23 cellular contexts compared by ENCODE assay signal in genomic region chr12:18443768-18444437, GRCh38.
DNase-seq lines count a peak whose midpoint lies in the region; ATAC-seq and TF ChIP-seq lines count a peak whose summit lies in the region.
"Had no signal": no experiment of that assay in that cellular context is flagged by ENCODE, and none has a peak within 500 bp of the region (broad histone marks: within the 10 kb centered on the region; RNA-seq: fewer than 3 reads in every experiment).

No MANE protein-coding gene starts in this region.

- H2AFZ ChIP-seq in SK-N-SH (ENCODE audit: low read depth): no peak overlapping the region
- H2AFZ ChIP-seq in mesenchymal stem cell (ENCODE audit: low read depth, low read length): no peak overlapping the region

- TF ChIP-seq POLR2A in spleen (IDR thresholded peaks at IDR 0.05): no peak

- no peak overlapping the region for H2BK15ac ChIP-seq in mesenchymal stem cell (ENCODE audit: low read depth, poor library complexity, severe bottlenecking)

- H3K27ac ChIP-seq in SK-N-SH (ENCODE audit: low read depth in 2 of 2, low read length in 1 of 2): no peak overlapping the region
- no peak overlapping the region for H3K27ac ChIP-seq in mesenchymal stem cell (ENCODE audit: low read length, poor library complexity, severe bottlenecking)
- H3K27ac ChIP-seq in spleen: no peak overlapping the region
- H3K27ac ChIP-seq: adrenal gland; BLaER1 treated with 17β-estradiol and CSF1 and Interleukin-3, amounts not matched to agents 10 nM and 100 nM; PC-9; testis; WERI-Rb-1 had no signal

- no peak overlapping the region for H3K4me3 Mint-ChIP-seq in activated naive CD4-positive, alpha-beta T cell treated with anti-CD3 and anti-CD28 coated beads, Interleukin-2, amount 10 ng/mL, durations not matched to agents 7 days and 5 days
- H3K4me3 Mint-ChIP-seq: central memory CD8-positive, alpha-beta T cell had no signal

- WGBS in SK-N-SH (ENCODE audit: low lambda C conversion rate): 45% methylated on average over 5 of the region's 5 CpGs
- WGBS in mesenchymal stem cell: 100% methylated on average over 1 of the region's 5 CpGs
- 72 to 87% (median 79%) methylated on average over 5 of the region's 5 CpGs for WGBS in spleen, 5 donors

- no peak overlapping the region for H2BK12ac ChIP-seq in mesenchymal stem cell (ENCODE audit: low read length in 2 of 2)

- H3K36me3 ChIP-seq in SK-N-SH (replicated peaks in 1 of 2; ENCODE audit: control insufficient read depth in 1 of 2, insufficient read depth in 2 of 2, low read length in 1 of 2) (no peaks in the 10 kb centered on the region), mesenchymal stem cell (ENCODE audit: control insufficient read depth in 1 of 2, insufficient read depth in 2 of 2, low read depth in 1 of 2, low read length in 2 of 2) (no peaks in the 10 kb centered on the region), spleen (no peaks in the 10 kb centered on the region)
- H3K36me3 ChIP-seq: adrenal gland; BLaER1 treated with 17β-estradiol and CSF1 and Interleukin-3, amounts not matched to agents 10 nM and 100 nM; WERI-Rb-1 had no signal

- H3K79me2 ChIP-seq in SK-N-SH (ENCODE audit: insufficient read depth): no peaks in the 10 kb centered on the region

- H3K9ac ChIP-seq in SK-N-SH: no peak overlapping the region
- no peak overlapping the region for H3K9ac ChIP-seq in mesenchymal stem cell (ENCODE audit: low read length)
- H3K9ac ChIP-seq: BLaER1 treated with 17β-estradiol and CSF1 and Interleukin-3, amounts not matched to agents 10 nM and 100 nM had no signal

- H3K4me2 ChIP-seq in SK-N-SH: no peak overlapping the region
- H3K4me2 ChIP-seq in mesenchymal stem cell (ENCODE audit: low read length, poor library complexity, severe bottlenecking): no peak overlapping the region
- H3K4me2 ChIP-seq: BLaER1 treated with 17β-estradiol and CSF1 and Interleukin-3, amounts not matched to agents 10 nM and 100 nM; PC-9 had no signal

- H2AK5ac ChIP-seq in mesenchymal stem cell (ENCODE audit: low read length, severe bottlenecking): no peak overlapping the region

- no peaks in the 10 kb centered on the region for H3K4me1 Mint-ChIP-seq in activated naive CD4-positive, alpha-beta T cell treated with anti-CD3 and anti-CD28 coated beads, Interleukin-2, amount 10 ng/mL, durations not matched to agents 7 days and 5 days
- H3K4me1 Mint-ChIP-seq: central memory CD8-positive, alpha-beta T cell had no signal

- H3K18ac ChIP-seq in mesenchymal stem cell (ENCODE audit: low read depth in 1 of 2, low read length in 2 of 2): no peak overlapping the region

- TF ChIP-seq RAD21 in SK-N-SH (IDR thresholded peaks at IDR 0.05; ENCODE audit: low read length): no peak

- H3K9me3 ChIP-seq in SK-N-SH (no peaks in the 10 kb centered on the region), mesenchymal stem cell (ENCODE audit: control insufficient read depth, low read length) (no peaks in the 10 kb centered on the region), spleen (peaks cover 0 to 2% (median 0%) of the 10 kb centered on the region in 8 donors)
- H3K9me3 ChIP-seq: adrenal gland; BLaER1 treated with 17β-estradiol and CSF1 and Interleukin-3, amounts not matched to agents 10 nM and 100 nM; testis had no signal

- H3K27me3 Mint-ChIP-seq in activated naive CD4-positive, alpha-beta T cell treated with anti-CD3 and anti-CD28 coated beads, Interleukin-2, amount 10 ng/mL, durations not matched to agents 7 days and 5 days: no peaks in the 10 kb centered on the region
- H3K27me3 Mint-ChIP-seq: central memory CD8-positive, alpha-beta T cell had no signal

- H3K27ac Mint-ChIP-seq in activated naive CD4-positive, alpha-beta T cell treated with anti-CD3 and anti-CD28 coated beads, Interleukin-2, amount 10 ng/mL, durations not matched to agents 7 days and 5 days: no peak overlapping the region

- no peak overlapping the region for H3K14ac ChIP-seq in mesenchymal stem cell (ENCODE audit: low read length in 2 of 2)

- no peak overlapping the region for H3K4me3 ChIP-seq in SK-N-SH (ENCODE audit: low read depth in 2 of 2, low read length in 1 of 2)
- H3K4me3 ChIP-seq in epithelial cell of esophagus (ENCODE audit: low read length): no peak overlapping the region
- no peak overlapping the region for H3K4me3 ChIP-seq in mesenchymal stem cell (ENCODE audit: insufficient read depth in 1 of 2, low read depth in 1 of 2, low read length in 2 of 2)
- H3K4me3 ChIP-seq in spleen: no peak overlapping the region
- H3K4me3 ChIP-seq: adrenal gland; BLaER1 treated with 17β-estradiol and CSF1 and Interleukin-3, amounts not matched to agents 10 nM and 100 nM; K562; PC-9; testis had no signal

- no peak overlapping the region for H3K4ac ChIP-seq in mesenchymal stem cell (ENCODE audit: low read depth in 1 of 2, low read length in 2 of 2)

- no peaks in the 10 kb centered on the region for H3K79me1 ChIP-seq in mesenchymal stem cell (replicated peaks; ENCODE audit: low read length, poor library complexity, severe bottlenecking)

- H4K8ac ChIP-seq in mesenchymal stem cell (ENCODE audit: low read length): no peak overlapping the region

- H3K27me3 ChIP-seq in SK-N-SH (ENCODE audit: insufficient read depth) (no peaks in the 10 kb centered on the region), mesenchymal stem cell (ENCODE audit: control insufficient read depth in 1 of 2, insufficient read depth in 1 of 2, low read length in 2 of 2) (no peaks in the 10 kb centered on the region), spleen (replicated peaks in 1 of 7) (no peaks in the 10 kb centered on the region)
- H3K27me3 ChIP-seq: adrenal gland; BLaER1 treated with 17β-estradiol and CSF1 and Interleukin-3, amounts not matched to agents 10 nM and 100 nM; testis had no signal

- no peak for TF ChIP-seq EP300 in SK-N-SH (IDR thresholded peaks at IDR 0.05; ENCODE audit: borderline replicate concordance in 1 of 2, low read depth in 1 of 2, low read length in 1 of 2)

- H3K9me3 Mint-ChIP-seq in activated naive CD4-positive, alpha-beta T cell treated with anti-CD3 and anti-CD28 coated beads, Interleukin-2, amount 10 ng/mL, durations not matched to agents 7 days and 5 days: peaks cover 2% of the 10 kb centered on the region
- H3K9me3 Mint-ChIP-seq: central memory CD8-positive, alpha-beta T cell had no signal

- intact Hi-C loops in spleen (cut with DNase I; ENCODE audit: low total_unique reads): no loop called here

- H3K4me1 ChIP-seq in SK-N-SH (ENCODE audit: control insufficient read depth in 1 of 2, insufficient read depth in 2 of 2, low read depth in 1 of 2, low read length in 1 of 2) (no peaks in the 10 kb centered on the region), mesenchymal stem cell (ENCODE audit: control insufficient read depth, insufficient read depth, low read depth, low read length) (no peaks in the 10 kb centered on the region), spleen (no peaks in the 10 kb centered on the region)
- H3K4me1 ChIP-seq: adrenal gland; BLaER1 treated with 17β-estradiol and CSF1 and Interleukin-3, amounts not matched to agents 10 nM and 100 nM; testis had no signal

- CTCF ChIA-PET in SK-N-SH (lab: Yijun Ruan, JAX): no interaction called here
- CTCF ChIA-PET in activated naive CD4-positive, alpha-beta T cell treated with anti-CD3 and anti-CD28 coated beads, Interleukin-2, amount 10 ng/mL, durations not matched to agents 7 days and 5 days (lab: Charles Lee): no interaction called here

- no peaks in the 10 kb centered on the region for H3F3A ChIP-seq in SK-N-SH (replicated peaks; ENCODE audit: insufficient read depth)

- H2BK5ac ChIP-seq in mesenchymal stem cell (ENCODE audit: low read depth, low read length, poor library complexity, severe bottlenecking): no peak overlapping the region

- H4K91ac ChIP-seq in mesenchymal stem cell (ENCODE audit: low read length): no peak overlapping the region

- no peaks in the 10 kb centered on the region for H4K20me1 ChIP-seq in SK-N-SH (ENCODE audit: insufficient read depth)
- H4K20me1 ChIP-seq: BLaER1 treated with 17β-estradiol and CSF1 and Interleukin-3, amounts not matched to agents 10 nM and 100 nM had no signal

- TF ChIP-seq CTCF in SK-N-SH (IDR thresholded peaks at IDR 0.05): no peak
- TF ChIP-seq CTCF in epithelial cell of esophagus (IDR thresholded peaks at IDR 0.05; ENCODE audit: insufficient read depth, low read depth, low read length, missing control alignments): no peak
- no peak for TF ChIP-seq CTCF in spleen (IDR thresholded peaks at IDR 0.05 in 8 of 11, conservative IDR thresholded peaks at IDR 0.05 in 3 of 11)

- H2BK120ac ChIP-seq in mesenchymal stem cell (ENCODE audit: low read depth, low read length): no peak overlapping the region

- ATAC-seq in SK-N-SH treated with all-trans-retinoic acid at 6 μM for 48 hours: 0 out of 3 replicates have a peak, but pooled peaks have one; percentile 25
- ATAC-seq: K562, right cardiac atrium had no signal

- POLR2A ChIA-PET in SK-N-SH (lab: Yijun Ruan, JAX): no interaction called here

- no peaks in the 10 kb centered on the region for H3K9me2 ChIP-seq in SK-N-SH

- no peaks in the 10 kb centered on the region for H3K36me3 Mint-ChIP-seq in activated naive CD4-positive, alpha-beta T cell treated with anti-CD3 and anti-CD28 coated beads, Interleukin-2, amount 10 ng/mL, durations not matched to agents 7 days and 5 days

- DNase-seq in SK-N-SH (no peak), NCI-H446 treated with DMSO at 0.1 percent for 48 hours (lab: John Stamatoyannopoulos, UW) (peak; percentile 39), epithelial cell of esophagus (ENCODE audit: low read depth) (peak; percentile 59), mesenchymal stem cell (no peak), spleen (no peak)
- no peak for DNase-seq in stimulated activated CD4-positive, alpha-beta T cell treated with anti-CD3 and anti-CD28 coated beads, Interleukin-12 subunit alpha, Interleukin-12 subunit beta, amount 100 ng/mL, for 4 hours
- DNase-seq in activated naive CD4-positive, alpha-beta T cell treated with anti-CD3 and anti-CD28 coated beads, Interleukin-2, amount 10 ng/mL, durations not matched to agents 7 days and 5 days: no peak
- DNase-seq: activated gamma-delta T cell treated with Interleukin-2 at 50 U/mL for 16 hours; adrenal gland; erythroblast; GF-D8; kidney; NCI-H2171; PC-9; right cardiac atrium; stimulated activated CD4-positive, alpha-beta T cell treated with anti-CD3 and anti-CD28 coated beads, Interleukin-15, amount 100 ng/mL, for 24 hours; T-helper 2 cell; testis; WERI-Rb-1 had no signal

- H3K23ac ChIP-seq in mesenchymal stem cell (ENCODE audit: low read length in 2 of 2): no peak overlapping the region

TF ChIP-seq in SK-N-SH treated with all-trans-retinoic acid at 6 μM for 48 hours, 23 proteins besides CTCF, POLR2A, EP300 and RAD21 (continues in another document):
- no peak for TF ChIP-seq ARNTL (CRISPR knock-in tag; IDR thresholded peaks at IDR 0.05; ENCODE audit: borderline replicate concordance, low read depth)
- TF ChIP-seq PPARA (CRISPR knock-in tag; IDR thresholded peaks at IDR 0.05; ENCODE audit: borderline replicate concordance): no peak
- TF ChIP-seq ZNF70 (CRISPR knock-in tag; IDR thresholded peaks at IDR 0.05): no peak
- no peak for TF ChIP-seq SNAI2 (CRISPR knock-in tag; IDR thresholded peaks at IDR 0.05)

TF ChIP-seq in SK-N-SH, 30 proteins besides CTCF, POLR2A, EP300 and RAD21 (continues in another document):
- TF ChIP-seq RXRA (IDR thresholded peaks at IDR 0.05; ENCODE audit: borderline replicate concordance, low read depth) (no peak), MXI1 (IDR thresholded peaks at IDR 0.05; ENCODE audit: low read depth, low read length) (no peak)

Comparison
In these comparisons a context has a peak if more than half of its experiments do, and no peak if none do; other contexts are left out.
1. DNase-seq: peak in NCI-H446 treated with DMSO at 0.1 percent for 48 hours (single experiment) and epithelial cell of esophagus (single experiment); none in SK-N-SH (single experiment), stimulated activated CD4-positive, alpha-beta T cell treated with anti-CD3 and anti-CD28 coated beads, Interleukin-12 subunit alpha, Interleukin-12 subunit beta, amount 100 ng/mL, for 4 hours (single experiment), mesenchymal stem cell (single experiment), activated naive CD4-positive, alpha-beta T cell treated with anti-CD3 and anti-CD28 coated beads, Interleukin-2, amount 10 ng/mL, durations not matched to agents 7 days and 5 days (single experiment) and spleen (single experiment).